ENCODE assay signal across 9 cellular contexts in genomic region chr20:20710847-20711315, GRCh38. TPM values are rescaled to one million over a fixed set of nuclear protein-coding genes. Genes with fewer than 3 reads are reported as not detected.
DNase-seq lines count a peak whose midpoint lies in the region; ATAC-seq and TF ChIP-seq lines count a peak whose summit lies in the region.
"Had no signal": no experiment of that assay in that cellular context is flagged by ENCODE, and none has a peak within 500 bp of the region (broad histone marks: within the 10 kb centered on the region; RNA-seq: fewer than 3 reads in every experiment).

No MANE protein-coding gene starts in this region.

- ATAC-seq in HG03460 (IDR thresholded peaks at IDR 0.05; ENCODE audit: unreplicated experiment), result peak; percentile 27

- H3K9me3 ChIP-seq in tibial nerve, result no peaks in the 10 kb centered on the region

- TF ChIP-seq EP300 in tibial nerve (IDR thresholded peaks at IDR 0.05), result peak in 1 of 2 donors; percentile 21

- peaks cover 0 to 19% (median 7%) of the 10 kb centered on the region in 4 donors for H3K4me1 ChIP-seq in tibial nerve

- WGBS in tibial nerve, 2 donors, result 64 to 68% methylated on average over 5 of the region's 5 CpGs

- in situ Hi-C loops in brain microvascular endothelial cell (cut with HindIII; ENCODE audit: low pct_ligation_motif_present, low sequenced_read_pairs), result no loop called here

- DNase-seq in DMS79 treated with DMSO at 0.1 percent for 48 hours (lab: John Stamatoyannopoulos, UW) (peak; percentile 16), DMS79 (lab: John Stamatoyannopoulos, UW) (no peak), kidney epithelial cell (ENCODE audit: low read depth) (peak; percentile 14), tibial nerve (ENCODE audit: low spot score in 2 of 2) (no peak), DMS114 treated with DMSO at 0.1 percent for 48 hours (lab: John Stamatoyannopoulos, UW; ENCODE audit: unreplicated experiment) (no peak), brain microvascular endothelial cell (no peak)

- TF ChIP-seq CTCF in VCaP (conservative IDR thresholded peaks at IDR 0.05), result no peak
- TF ChIP-seq CTCF in kidney epithelial cell (IDR thresholded peaks at IDR 0.05; ENCODE audit: insufficient read depth, low read length, poor library complexity, severe bottlenecking), result no peak
- TF ChIP-seq CTCF in tibial nerve (IDR thresholded peaks at IDR 0.05), result no peak
- TF ChIP-seq CTCF in brain microvascular endothelial cell (IDR thresholded peaks at IDR 0.05; ENCODE audit: low read depth, low read length, missing control alignments), result no peak

- peak overlapping the region; percentile 90 for H3K4me3 ChIP-seq in kidney epithelial cell (ENCODE audit: low read depth, low read length)
- peak overlapping the region in 3 of 4 donors; percentile 95 to 100 (median 99) for H3K4me3 ChIP-seq in tibial nerve
- H3K4me3 ChIP-seq in brain microvascular endothelial cell (ENCODE audit: low read depth, low read length), result no peak overlapping the region

- H3K27ac ChIP-seq in VCaP, result peak overlapping the region; percentile 93
- H3K27ac ChIP-seq in tibial nerve, result peak overlapping the region in 2 of 4 donors; percentile 92 to 93
- no peak overlapping the region for H3K27ac ChIP-seq in brain microvascular endothelial cell
- H3K27ac ChIP-seq: 22Rv1 had no signal

- no peak for TF ChIP-seq POLR2A in tibial nerve (IDR thresholded peaks at IDR 0.05)

- H3K27me3 ChIP-seq in kidney epithelial cell (ENCODE audit: control insufficient read depth, insufficient read depth, low read length), result no peaks in the 10 kb centered on the region
- no peaks in the 10 kb centered on the region for H3K27me3 ChIP-seq in tibial nerve
- no peaks in the 10 kb centered on the region for H3K27me3 ChIP-seq in brain microvascular endothelial cell (replicated peaks)

- H3K36me3 ChIP-seq in kidney epithelial cell (ENCODE audit: control insufficient read depth, insufficient read depth, low read length) (no peaks in the 10 kb centered on the region), tibial nerve (no peaks in the 10 kb centered on the region), brain microvascular endothelial cell (replicated peaks) (no peaks in the 10 kb centered on the region)

RNA-seq across cellular contexts. Expression of gene RALGAPA2, which starts 1.6 kb away (rescaled TPM):
- total RNA-seq in kidney epithelial cell, result 24.8 and 35.1 TPM in 2 replicates
- total RNA-seq in tibial nerve, result 10 to 100 TPM; 20.5 to 42.9 (median 29.6) TPM

Comparison
In these comparisons a context has a peak if more than half of its experiments do, and no peak if none do; other contexts are left out.
1. DNase-seq: peak in DMS79 treated with DMSO at 0.1 percent for 48 hours (single experiment) and kidney epithelial cell (single experiment); none in DMS79 (single experiment), tibial nerve (0 of 2), DMS114 treated with DMSO at 0.1 percent for 48 hours (single experiment) and brain microvascular endothelial cell (single experiment).